In genomic region chr17:8745586-8746500, GRCh38 we compare ENCODE assay signal across 8 cellular contexts. TPM values are rescaled to one million over a fixed set of nuclear protein-coding genes. Genes with fewer than 3 reads are reported as not detected.
DNase-seq lines count a peak whose midpoint lies in the region; ATAC-seq and TF ChIP-seq lines count a peak whose summit lies in the region.

No MANE protein-coding gene starts in this region.

- no TSS peak for BruUV-seq in Calu3 (replicated peaks; lab: Mats Ljungman, UMichigan)

- CTCF ChIA-PET in Calu3 (lab: Charles Lee) = interaction anchor here (0.6 to 2.0 kb wide), 4 partner anchors 24 to 689 kb away, joined by 4 to 12 read pairs (median 6); no protein-coding TSS in a partner anchor
- CTCF ChIA-PET in HEK293 (lab: Yijun Ruan, JAX) = interaction anchor here (0.5 to 2.2 kb wide), 51 partner anchors 8 to 1143 kb away, joined by 3 to 21 read pairs (median 4); partner anchors contain the start of genes KRABD2 and RNF222

- H3K4me3 ChIP-seq in HEK293 (ENCODE audit: low read depth, low read length) = peak overlapping the region; percentile 60

- intact Hi-C loops in Calu3 (cut with micrococcal nuclease; ENCODE audit: unreplicated experiment) = loop anchor here (2.0 to 5.0 kb wide), 2 partner anchors 173 to 364 kb away; partner anchors contain the start of gene RPL26

- no peaks in the 10 kb centered on the region for H3K9me3 ChIP-seq in HEK293 (ENCODE audit: control insufficient read depth, insufficient read depth, low read depth, low read length)

- no peak overlapping the region for H3K27ac ChIP-seq in HEK293 (ENCODE audit: extremely low read depth, low read depth, low read length)

- POLR2A ChIA-PET in HEK293 (lab: Yijun Ruan, JAX) = interaction anchor here (0.6 to 1.2 kb wide), 3 partner anchors 116 to 537 kb away, joined by 3 to 11 read pairs (median 5); partner anchors contain the start of gene MYH10

- no peaks in the 10 kb centered on the region for H3K36me3 ChIP-seq in HEK293 (ENCODE audit: control insufficient read depth in 2 of 2, insufficient read depth in 1 of 2, low read length in 2 of 2)

- H3K27me3 Mint-ChIP-seq in Calu3 (ENCODE audit: unreplicated experiment) = peaks cover 47% of the 10 kb centered on the region

- no peaks in the 10 kb centered on the region for H3K9me3 Mint-ChIP-seq in Calu3 (ENCODE audit: low read depth, unreplicated experiment)

- TF ChIP-seq CTCF in Calu3 (IDR thresholded peaks at IDR 0.05; ENCODE audit: unreplicated experiment) (peak; percentile 81), HEK293 (tag by site-specific recombination; IDR thresholded peaks at IDR 0.05) (peak; percentile 90)

- peak overlapping the region; percentile 74 for H3K4me3 Mint-ChIP-seq in Calu3 (ENCODE audit: low read depth, unreplicated experiment)

- H3K36me3 Mint-ChIP-seq in Calu3 (ENCODE audit: insufficient read depth, unreplicated experiment) = no peaks in the 10 kb centered on the region

- H3K4me1 ChIP-seq in HEK293 (ENCODE audit: control insufficient read depth, insufficient read depth, low read length) = no peaks in the 10 kb centered on the region

- DNase-seq in Calu3 (peak; percentile 66), NCI-H748 (lab: John Stamatoyannopoulos, UW; ENCODE audit: unreplicated experiment) (peak; percentile 73), epidermal melanocyte (ENCODE audit: insufficient read length, low spot score) (peak; percentile 72), mucosa of gallbladder (ENCODE audit: low spot score) (peak; percentile 63)
- peak; percentile 36 for DNase-seq in activated CD8-positive, alpha-beta memory T cell treated with anti-CD3 and anti-CD28 coated beads, Interleukin-2, amount 50 U/mL, for 24 hours (ENCODE audit: extremely low read depth)
- peak; percentile 67 to 70 for DNase-seq in stimulated activated CD8-positive, alpha-beta memory T cell treated with anti-CD3 and anti-CD28 coated beads, Interleukin-4, amount 100 ng/mL, for 1 hour (ENCODE audit: low read depth in 2 of 2, low spot score in 1 of 2)

- no peaks in the 10 kb centered on the region for H3K4me1 Mint-ChIP-seq in Calu3 (ENCODE audit: low read depth, unreplicated experiment)

- H3K27ac Mint-ChIP-seq in Calu3 (ENCODE audit: unreplicated experiment) = no peak overlapping the region

- ATAC-seq in HG03442 (IDR thresholded peaks at IDR 0.05; ENCODE audit: unreplicated experiment) = no peak

TF ChIP-seq in HEK293, 187 proteins besides CTCF, POLR2A, EP300 and RAD21 (continues in another document):
- TF ChIP-seq SP2 (tag by site-specific recombination; IDR thresholded peaks at IDR 0.05) (peak; percentile 67), ZNF292 (tag by site-specific recombination; IDR thresholded peaks at IDR 0.05; ENCODE audit: borderline replicate concordance, low read depth) (no peak), SCRT2 (tag by site-specific recombination; IDR thresholded peaks at IDR 0.05) (peak; percentile 99), ZEB2 (tag by site-specific recombination; IDR thresholded peaks at IDR 0.05) (peak; percentile 83), ZNF776 (tag by site-specific recombination; IDR thresholded peaks at IDR 0.05; ENCODE audit: borderline replicate concordance) (no peak), ZNF654 (tag by site-specific recombination; IDR thresholded peaks at IDR 0.05; ENCODE audit: low read depth) (peak; percentile 55), ZNF341 (tag by site-specific recombination; IDR thresholded peaks at IDR 0.05; ENCODE audit: low read depth) (no peak), ZBTB17 (tag by site-specific recombination; IDR thresholded peaks at IDR 0.05) (peak; percentile 90), BCL11A (tag by site-specific recombination; IDR thresholded peaks at IDR 0.05; ENCODE audit: low read depth) (peak; percentile 43; the same call in 1 of the 2 replicates), ZNF19 (tag by site-specific recombination; IDR thresholded peaks at IDR 0.05; ENCODE audit: low read depth) (no peak), ZNF629 (tag by site-specific recombination; IDR thresholded peaks at IDR 0.05) (0 out of 2 replicates have a peak, but pooled peaks have one; percentile 34), ZNF658 (tag by site-specific recombination; IDR thresholded peaks at IDR 0.05) (no peak), ZNF404 (tag by site-specific recombination; IDR thresholded peaks at IDR 0.05) (no peak), ZNF777 (tag by site-specific recombination; IDR thresholded peaks at IDR 0.05; ENCODE audit: borderline replicate concordance) (0 out of 2 replicates have a peak, but pooled peaks have one; percentile 10), ZBTB10 (tag by site-specific recombination; IDR thresholded peaks at IDR 0.05) (peak; percentile 49; the same call in 1 of the 2 replicates), KLF10 (tag by site-specific recombination; IDR thresholded peaks at IDR 0.05) (no peak; the same call in none of the 2 replicates), ZNF544 (tag by site-specific recombination; IDR thresholded peaks at IDR 0.05) (no peak)
- TF ChIP-seq, protein P1, sequence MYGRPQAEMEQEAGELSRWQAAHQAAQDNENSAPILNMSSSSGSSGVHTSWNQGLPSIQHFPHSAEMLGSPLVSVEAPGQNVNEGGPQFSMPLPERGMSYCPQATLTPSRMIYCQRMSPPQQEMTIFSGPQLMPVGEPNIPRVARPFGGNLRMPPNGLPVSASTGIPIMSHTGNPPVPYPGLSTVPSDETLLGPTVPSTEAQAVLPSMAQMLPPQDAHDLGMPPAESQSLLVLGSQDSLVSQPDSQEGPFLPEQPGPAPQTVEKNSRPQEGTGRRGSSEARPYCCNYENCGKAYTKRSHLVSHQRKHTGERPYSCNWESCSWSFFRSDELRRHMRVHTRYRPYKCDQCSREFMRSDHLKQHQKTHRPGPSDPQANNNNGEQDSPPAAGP (tag by site-specific recombination; IDR thresholded peaks at IDR 0.05) = peak; percentile 82
- TF ChIP-seq, protein P2, sequence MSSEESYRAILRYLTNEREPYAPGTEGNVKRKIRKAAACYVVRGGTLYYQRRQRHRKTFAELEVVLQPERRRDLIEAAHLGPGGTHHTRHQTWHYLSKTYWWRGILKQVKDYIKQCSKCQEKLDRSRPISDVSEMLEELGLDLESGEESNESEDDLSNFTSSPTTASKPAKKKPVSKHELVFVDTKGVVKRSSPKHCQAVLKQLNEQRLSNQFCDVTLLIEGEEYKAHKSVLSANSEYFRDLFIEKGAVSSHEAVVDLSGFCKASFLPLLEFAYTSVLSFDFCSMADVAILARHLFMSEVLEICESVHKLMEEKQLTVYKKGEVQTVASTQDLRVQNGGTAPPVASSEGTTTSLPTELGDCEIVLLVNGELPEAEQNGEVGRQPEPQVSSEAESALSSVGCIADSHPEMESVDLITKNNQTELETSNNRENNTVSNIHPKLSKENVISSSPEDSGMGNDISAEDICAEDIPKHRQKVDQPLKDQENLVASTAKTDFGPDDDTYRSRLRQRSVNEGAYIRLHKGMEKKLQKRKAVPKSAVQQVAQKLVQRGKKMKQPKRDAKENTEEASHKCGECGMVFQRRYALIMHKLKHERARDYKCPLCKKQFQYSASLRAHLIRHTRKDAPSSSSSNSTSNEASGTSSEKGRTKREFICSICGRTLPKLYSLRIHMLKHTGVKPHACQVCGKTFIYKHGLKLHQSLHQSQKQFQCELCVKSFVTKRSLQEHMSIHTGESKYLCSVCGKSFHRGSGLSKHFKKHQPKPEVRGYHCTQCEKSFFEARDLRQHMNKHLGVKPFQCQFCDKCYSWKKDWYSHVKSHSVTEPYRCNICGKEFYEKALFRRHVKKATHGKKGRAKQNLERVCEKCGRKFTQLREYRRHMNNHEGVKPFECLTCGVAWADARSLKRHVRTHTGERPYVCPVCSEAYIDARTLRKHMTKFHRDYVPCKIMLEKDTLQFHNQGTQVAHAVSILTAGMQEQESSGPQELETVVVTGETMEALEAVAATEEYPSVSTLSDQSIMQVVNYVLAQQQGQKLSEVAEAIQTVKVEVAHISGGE (tag by site-specific recombination; conservative IDR thresholded peaks at IDR 0.05; ENCODE audit: low read depth) = 0 out of 2 replicates have a peak, but pooled peaks have one; percentile 4
- TF ChIP-seq, protein P3, sequence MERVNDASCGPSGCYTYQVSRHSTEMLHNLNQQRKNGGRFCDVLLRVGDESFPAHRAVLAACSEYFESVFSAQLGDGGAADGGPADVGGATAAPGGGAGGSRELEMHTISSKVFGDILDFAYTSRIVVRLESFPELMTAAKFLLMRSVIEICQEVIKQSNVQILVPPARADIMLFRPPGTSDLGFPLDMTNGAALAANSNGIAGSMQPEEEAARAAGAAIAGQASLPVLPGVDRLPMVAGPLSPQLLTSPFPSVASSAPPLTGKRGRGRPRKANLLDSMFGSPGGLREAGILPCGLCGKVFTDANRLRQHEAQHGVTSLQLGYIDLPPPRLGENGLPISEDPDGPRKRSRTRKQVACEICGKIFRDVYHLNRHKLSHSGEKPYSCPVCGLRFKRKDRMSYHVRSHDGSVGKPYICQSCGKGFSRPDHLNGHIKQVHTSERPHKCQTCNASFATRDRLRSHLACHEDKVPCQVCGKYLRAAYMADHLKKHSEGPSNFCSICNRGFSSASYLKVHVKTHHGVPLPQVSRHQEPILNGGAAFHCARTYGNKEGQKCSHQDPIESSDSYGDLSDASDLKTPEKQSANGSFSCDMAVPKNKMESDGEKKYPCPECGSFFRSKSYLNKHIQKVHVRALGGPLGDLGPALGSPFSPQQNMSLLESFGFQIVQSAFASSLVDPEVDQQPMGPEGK (tag by site-specific recombination; IDR thresholded peaks at IDR 0.05) = peak; percentile 95

RNA-seq across cellular contexts. Expression of gene CCDC42, which starts 1.2 kb away (rescaled TPM):
- total RNA-seq in Calu3 (2022) (not detected in 2 replicates), mucosa of gallbladder (not detected)

RNA-seq across cellular contexts. Expression of gene SPDYE4, which starts 12.5 kb away (rescaled TPM):
- total RNA-seq in Calu3 (2022) (not detected in 2 replicates), mucosa of gallbladder (not detected)

RNA-seq across cellular contexts. Expression of gene MFSD6L, which starts 53.3 kb away (rescaled TPM):
- total RNA-seq in Calu3 (2022) (0.21 and 0.44 TPM in 2 replicates), mucosa of gallbladder (2.9 TPM)
